In the genomic region with DNA sequence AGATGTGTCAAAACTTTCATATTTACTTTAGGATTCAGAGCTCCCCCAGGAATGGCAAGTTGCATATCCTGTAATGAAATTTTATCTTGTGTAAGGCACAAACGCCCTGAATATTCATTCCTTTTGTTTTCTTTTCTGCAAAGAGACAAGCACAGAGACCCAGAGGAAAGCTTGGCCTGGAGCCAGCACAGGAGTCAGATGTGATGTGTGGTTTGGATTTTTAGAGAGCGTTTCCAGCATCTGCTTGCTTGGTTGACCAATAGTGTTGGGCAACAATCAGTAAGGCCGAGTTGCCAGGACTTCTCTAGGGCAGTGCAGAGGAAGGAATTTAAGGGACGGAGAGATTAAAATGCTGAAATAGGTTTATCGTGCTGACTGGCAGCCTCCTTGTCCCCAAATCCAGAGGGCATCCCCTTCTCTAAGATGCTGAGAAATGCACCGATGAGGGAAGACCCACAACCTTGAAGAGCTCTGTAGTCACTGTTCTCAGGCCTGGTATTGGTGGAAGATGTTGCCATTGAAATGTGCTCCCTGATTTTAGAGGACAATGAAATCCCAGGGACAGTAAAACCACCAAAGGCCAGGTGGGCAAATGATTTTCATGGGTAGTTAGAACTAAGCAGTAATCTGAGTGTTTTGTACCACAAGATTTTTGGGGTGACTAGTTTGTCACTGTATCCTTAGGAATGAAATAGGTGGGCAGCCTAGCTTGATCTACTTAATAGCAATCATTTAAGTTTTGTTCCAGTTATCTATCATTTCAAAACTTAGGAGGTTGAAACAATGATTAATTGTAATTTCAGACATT, we compare ENCODE assay signal across 8 cellular contexts. TPM values are rescaled to one million over a fixed set of nuclear protein-coding genes. Genes with fewer than 3 reads are reported as not detected.
DNase-seq lines count a peak whose midpoint lies in the region; ATAC-seq, FAIRE-seq and TF ChIP-seq lines count a peak whose summit lies in the region.

No MANE protein-coding gene starts in this region.

- no peak overlapping the region for H2AK5ac ChIP-seq in IMR-90 (ENCODE audit: low read depth, low read length)

- no peak for TF ChIP-seq EP300 in A549 (IDR thresholded peaks at IDR 0.05)

- intact Hi-C loops in IMR-90 (cut with micrococcal nuclease) (no loop called here), adrenal gland (cut with DNase I) (no loop called here)

- TF ChIP-seq POLR2A in A549 (IDR thresholded peaks at IDR 0.05; ENCODE audit: low read length): no peak
- no peak for TF ChIP-seq POLR2A in IMR-90 (IDR thresholded peaks at IDR 0.05; ENCODE audit: low read depth, low read length)
- TF ChIP-seq POLR2A in adrenal gland (IDR thresholded peaks at IDR 0.05): no peak

- no peaks in the 10 kb centered on the region for H4K20me1 ChIP-seq in IMR-90 (ENCODE audit: insufficient read depth, low read length)

- no peak overlapping the region for H3K14ac ChIP-seq in IMR-90 (replicated peaks; ENCODE audit: low read depth, low read length)

- no peak overlapping the region for H2BK120ac ChIP-seq in IMR-90 (ENCODE audit: low read depth, low read length)

- peaks cover 1% of the 10 kb centered on the region; the same call in 1 of the 2 replicates for H3K27me3 ChIP-seq in IMR-90 (ENCODE audit: control insufficient read depth, insufficient read depth, low read length)
- H3K27me3 ChIP-seq in adrenal gland: no peaks in the 10 kb centered on the region

- CTCF ChIA-PET in A549 (lab: Yijun Ruan, JAX) (interaction anchor here (0.8 to 9.5 kb wide), 3 partner anchors 27 to 557 kb away, joined by 3 to 99 read pairs (median 3); no protein-coding TSS in a partner anchor), IMR-90 (lab: Yijun Ruan, JAX) (interaction anchor here (0.5 kb wide), 1 partner anchor 81 kb away, joined by 3 read pairs; no protein-coding TSS in a partner anchor)

- no peak overlapping the region for H3K56ac ChIP-seq in IMR-90 (ENCODE audit: extremely low read depth, insufficient read depth, low read length)

- peak in 1 of 2 experiments; percentile 20 for DNase-seq in A549 (ENCODE audit: low read depth in 1 of 2, low spot score in 1 of 2)
- peak; percentile 31 for DNase-seq in IMR-90
- peak; percentile 25 to 79 (median 69) for DNase-seq in adrenal gland
- DNase-seq in left lobe of liver (ENCODE audit: low spot score): peak; percentile 89
- no peak for DNase-seq in activated T-cell treated with anti-CD3 and anti-CD28 coated beads for 4 hours
- DNase-seq in ecto neural progenitor cell (ENCODE audit: low spot score): no peak

- POLR2A ChIA-PET in A549 (lab: Yijun Ruan, JAX) (no interaction called here), IMR-90 (lab: Charles Lee; ENCODE audit: unreplicated experiment) (no interaction called here)

- no peak overlapping the region for H2AFZ ChIP-seq in IMR-90 (replicated peaks; ENCODE audit: low read length, poor library complexity)

- dilution Hi-C loops in IMR-90 (cut with HindIII; ENCODE audit: low sequenced_read_pairs, unreplicated experiment): no loop called here

- no peak overlapping the region for H3K9ac ChIP-seq in IMR-90 (ENCODE audit: low read depth, low read length)

- H3K4me1 ChIP-seq in A549 (peaks cover 7% of the 10 kb centered on the region; the same call in 1 of the 3 replicates), IMR-90 (ENCODE audit: control insufficient read depth, insufficient read depth, low read length) (no peaks in the 10 kb centered on the region), adrenal gland (replicated peaks in 1 of 2) (no peaks in the 10 kb centered on the region)

- no peak overlapping the region for H2BK5ac ChIP-seq in IMR-90 (ENCODE audit: low read depth, low read length, poor library complexity, severe bottlenecking)

- H3K4me3 ChIP-seq in A549 (no peak overlapping the region), IMR-90 (ENCODE audit: insufficient read depth, low read depth, low read length) (no peak overlapping the region), adrenal gland (no peak overlapping the region)

- H3K9me1 ChIP-seq in IMR-90 (ENCODE audit: insufficient read depth, low read length): no peaks in the 10 kb centered on the region

- peak; percentile 28 for FAIRE-seq in A549 (lab: Jason Lieb, UNC)

- no peak overlapping the region for H3K4me2 ChIP-seq in A549
- no peak overlapping the region for H3K4me2 ChIP-seq in IMR-90 (ENCODE audit: low read depth, low read length)

- H3K27ac ChIP-seq in A549 (no peak overlapping the region), IMR-90 (ENCODE audit: insufficient read depth, low read length) (no peak overlapping the region), adrenal gland (no peak overlapping the region)

- H3K79me1 ChIP-seq in IMR-90 (ENCODE audit: low read depth in 1 of 2, low read length in 2 of 2): no peaks in the 10 kb centered on the region

- H2AK9ac ChIP-seq in IMR-90 (replicated peaks; ENCODE audit: low read depth, low read length, poor library complexity): no peak overlapping the region

- no peak overlapping the region for H2BK20ac ChIP-seq in IMR-90 (ENCODE audit: low read depth, low read length)

- H4K91ac ChIP-seq in IMR-90 (ENCODE audit: insufficient read depth, low read depth, low read length): no peak overlapping the region

- H3K9me3 ChIP-seq in A549: no peaks in the 10 kb centered on the region
- no peaks in the 10 kb centered on the region for H3K9me3 ChIP-seq in IMR-90 (ENCODE audit: control insufficient read depth, insufficient read depth, low read length)
- no peaks in the 10 kb centered on the region for H3K9me3 ChIP-seq in adrenal gland (replicated peaks in 1 of 3)

- no TSS peak for BruUV-seq in IMR-90 (replicated peaks; lab: Mats Ljungman, UMichigan)

- no peak overlapping the region for H3K23ac ChIP-seq in IMR-90 (ENCODE audit: low read depth, low read length)

- TF ChIP-seq CTCF in A549 (IDR thresholded peaks at IDR 0.05) (no peak), IMR-90 (conservative IDR thresholded peaks at IDR 0.05; ENCODE audit: low read depth, low read length) (no peak), adrenal gland (IDR thresholded peaks at IDR 0.05) (no peak)

- H4K5ac ChIP-seq in IMR-90 (ENCODE audit: low read depth, low read length): no peak overlapping the region

- in situ Hi-C loops in IMR-90 (cut with MboI; ENCODE audit: low sequenced_read_pairs): no loop called here

- no peak overlapping the region for H2BK15ac ChIP-seq in IMR-90 (ENCODE audit: low read depth, low read length)

- H3K36me3 ChIP-seq in IMR-90 (ENCODE audit: control insufficient read depth, insufficient read depth, low read length) (no peaks in the 10 kb centered on the region), adrenal gland (replicated peaks in 1 of 2) (no peaks in the 10 kb centered on the region)

- 48% methylated on average over 6 of the region's 6 CpGs for WGBS in A549 (ENCODE audit: missing lambda C conversion rate)
- 10% methylated on average over 2 of the region's 6 CpGs; no CpG with 5 or more reads in 1 of the 2 experiments for WGBS in IMR-90 (ENCODE audit: extremely low coverage in 2 of 2, insufficient read length in 1 of 2), 2 experiments
- WGBS in adrenal gland, 4 donors: 32 to 38% (median 37%) methylated on average over 6 of the region's 6 CpGs

- TF ChIP-seq RAD21 in A549 (conservative IDR thresholded peaks at IDR 0.05 in 1 of 2, IDR thresholded peaks at IDR 0.05 in 1 of 2): no peak
- no peak for TF ChIP-seq RAD21 in IMR-90 (IDR thresholded peaks at IDR 0.05; ENCODE audit: low read length)

- H3K4ac ChIP-seq in IMR-90 (ENCODE audit: low read depth, low read length): no peak overlapping the region

- ATAC-seq in A549: no peak
- ATAC-seq in IMR-90 (ENCODE audit: low read depth): no peak
- peak; percentile 98 for ATAC-seq in left lobe of liver
- ATAC-seq in HG03139 (IDR thresholded peaks at IDR 0.05; ENCODE audit: unreplicated experiment): no peak
- no peak for ATAC-seq in GM21619 (IDR thresholded peaks at IDR 0.05; ENCODE audit: unreplicated experiment)

- H4K8ac ChIP-seq in IMR-90 (ENCODE audit: low read depth in 2 of 2, low read length in 2 of 2): no peak overlapping the region

- no peak overlapping the region for H3K18ac ChIP-seq in IMR-90 (ENCODE audit: low read depth, low read length)

TF ChIP-seq in A549, 52 proteins besides CTCF, POLR2A, EP300 and RAD21 (continues in another document):
- TF ChIP-seq MAZ (IDR thresholded peaks at IDR 0.05; ENCODE audit: borderline replicate concordance, low read depth, low read length) (no peak), USF2 (IDR thresholded peaks at IDR 0.05) (no peak), RFX5 (IDR thresholded peaks at IDR 0.05) (no peak), ZSCAN20 (CRISPR knock-in tag; IDR thresholded peaks at IDR 0.05) (no peak)

TF ChIP-seq in IMR-90, 13 proteins besides CTCF, POLR2A, EP300 and RAD21 (continues in another document):
- TF ChIP-seq SMC3 (IDR thresholded peaks at IDR 0.05; ENCODE audit: low read depth, low read length): no peak
- TF ChIP-seq CHD1 (IDR thresholded peaks at IDR 0.05; ENCODE audit: low read depth, low read length): no peak
- no peak for TF ChIP-seq FOS (IDR thresholded peaks at IDR 0.05; ENCODE audit: low read depth, low read length)
- TF ChIP-seq ELK1 (IDR thresholded peaks at IDR 0.05; ENCODE audit: borderline replicate concordance, low read depth, low read length): no peak
- no peak for TF ChIP-seq MXI1 (IDR thresholded peaks at IDR 0.05; ENCODE audit: borderline replicate concordance, low read depth, low read length)
- TF ChIP-seq MAFK (IDR thresholded peaks at IDR 0.05; ENCODE audit: low read depth, low read length): no peak
- TF ChIP-seq CEBPB (IDR thresholded peaks at IDR 0.05; ENCODE audit: low read depth, low read length): no peak

RNA-seq across cellular contexts. Expression of gene RHOU, which starts 37.9 kb away (rescaled TPM):
- polyA plus RNA-seq in A549 (2011; rRNA removed) (11.5 and 12.8 TPM in 2 replicates), A549 (2017; fragmentation: RNase III; extraction: RNeasy Plus Mini Kit Qiagen cat#74134 plus additional on column Dnase treatment) (9.7 to 14.7 TPM (median 10.2 TPM) in 3 replicates), IMR-90 (2012; rRNA removed) (0.27 and 0.44 TPM in 2 replicates), adrenal gland (10 to 100 TPM in 1 of 3 donors, 1 to 10 TPM in 2; 6.1 to 17.5 (median 6.6) TPM)
- polyA plus RNA-seq in A549 (2012; cell fraction: cytosol; rRNA removed): 4.7 and 6.6 TPM in 2 replicates
- polyA plus RNA-seq in A549 (2012; cell fraction: nucleus; rRNA removed): 2.9 and 3.3 TPM in 2 replicates
- polyA minus RNA-seq in A549 (2011; rRNA and poly(A)+ RNA removed): 8.7 and 9.0 TPM in 2 replicates
- total RNA-seq in IMR-90 (2012; rRNA removed) (0.72 and 0.83 TPM in 2 replicates), adrenal gland (10 to 100 TPM in 6 of 8 donors, 1 to 10 TPM in 2; 8.6 to 35.1 (median 13.7) TPM), left lobe of liver (19.7 TPM)
- 0.15 and 0.20 TPM in 2 replicates for polyA plus RNA-seq in IMR-90 (2012; cell fraction: cytosol; rRNA removed)
- polyA plus RNA-seq in IMR-90 (2012; cell fraction: nucleus; rRNA removed; ENCODE audit: low replicate concordance): 0.09 and 0.45 TPM in 2 replicates

Comparison
In these comparisons a context has a peak if more than half of its experiments do, and no peak if none do; other contexts are left out.
1. DNase-seq: peak in IMR-90 (single experiment), adrenal gland (7 of 7) and left lobe of liver (single experiment); none in activated T-cell treated with anti-CD3 and anti-CD28 coated beads for 4 hours (single experiment) and ecto neural progenitor cell (single experiment).